In the genomic region with DNA sequence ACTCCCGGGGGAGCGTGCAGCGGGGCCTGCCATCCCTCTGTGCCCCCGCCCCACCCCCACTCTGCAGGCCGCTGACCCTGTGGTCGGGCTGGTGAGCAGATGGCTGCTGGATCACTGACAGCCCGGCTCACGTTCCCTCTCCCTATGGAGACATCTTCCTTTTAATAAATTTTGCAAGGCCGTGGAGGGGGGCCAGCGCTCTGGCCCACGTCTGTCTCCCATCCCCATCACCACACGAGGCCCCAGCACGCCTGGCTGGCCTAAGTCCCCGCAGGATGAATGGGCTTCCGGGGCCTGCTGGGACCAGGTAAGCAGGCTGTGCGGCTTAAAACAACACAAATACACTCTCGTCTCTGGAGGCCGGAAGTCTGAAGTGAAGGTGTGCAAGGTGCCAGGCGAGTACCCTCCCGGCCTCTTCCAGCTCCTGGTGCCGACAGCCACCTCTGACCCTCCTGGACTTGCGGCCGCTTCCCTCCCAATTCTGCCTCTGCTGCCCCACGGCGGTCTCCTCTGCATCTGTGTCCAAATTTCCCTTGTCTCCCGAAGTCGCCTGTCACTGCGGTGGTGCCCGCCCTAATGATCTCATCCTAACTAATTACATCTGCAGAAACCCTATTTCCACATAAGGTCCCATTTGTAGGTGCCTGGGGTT, we compare ENCODE assay signal across 12 cellular contexts. TPM values are rescaled to one million over a fixed set of nuclear protein-coding genes. Genes with fewer than 3 reads are reported as not detected.
DNase-seq lines count a peak whose midpoint lies in the region; ATAC-seq, FAIRE-seq and TF ChIP-seq lines count a peak whose summit lies in the region.
"Had no signal": no experiment of that assay in that cellular context is flagged by ENCODE, and none has a peak within 500 bp of the region (broad histone marks: within the 10 kb centered on the region; RNA-seq: fewer than 3 reads in every experiment).

No MANE protein-coding gene starts in this region.

- H4K20me1 ChIP-seq in SK-N-SH (ENCODE audit: insufficient read depth) (no peaks in the 10 kb centered on the region), HepG2 (ENCODE audit: insufficient read depth, low read length) (no peaks in the 10 kb centered on the region)

- no peak overlapping the region for H3K4me3 ChIP-seq in SK-N-SH (ENCODE audit: low read depth in 2 of 2, low read length in 1 of 2)
- peak overlapping the region; percentile 51 to 68 (median 61) for H3K4me3 ChIP-seq in HepG2 (replicated peaks in 1 of 3; ENCODE audit: insufficient read depth in 1 of 3, low read depth in 2 of 3, low read length in 3 of 3)

- BruUV-seq in HepG2 (replicated peaks; lab: Mats Ljungman, UMichigan) = TSS peak; percentile 77

- no peak for TF ChIP-seq RAD21 in SK-N-SH (IDR thresholded peaks at IDR 0.05; ENCODE audit: low read length)
- TF ChIP-seq RAD21 in HepG2 (CRISPR knock-in tag; IDR thresholded peaks at IDR 0.05) = peak; percentile 37

- no peaks in the 10 kb centered on the region for H3K9me2 ChIP-seq in SK-N-SH

- CTCF ChIA-PET in SK-N-SH (lab: Yijun Ruan, JAX) (no interaction called here), HepG2 (lab: Yijun Ruan, JAX; ENCODE audit: low intra/inter-chr PET ratio, low total read pairs) (interaction anchor here (2.1 kb wide), 1 partner anchor 18 kb away, joined by 9 read pairs; no protein-coding TSS in a partner anchor), HEK293T (lab: Yijun Ruan, JAX) (no interaction called here)

- H3K79me2 ChIP-seq in SK-N-SH (ENCODE audit: insufficient read depth) (no peaks in the 10 kb centered on the region), HepG2 (ENCODE audit: insufficient read depth, low read length) (no peaks in the 10 kb centered on the region)

- H3K27ac Mint-ChIP-seq in type B pancreatic cell = peak overlapping the region; percentile 70
- H3K27ac Mint-ChIP-seq: memory B cell had no signal

- TF ChIP-seq CTCF in SK-N-SH (IDR thresholded peaks at IDR 0.05) (no peak), HepG2 (CRISPR knock-in tag; IDR thresholded peaks at IDR 0.05) (no peak; the same call in 1 of the 2 replicates), type B pancreatic cell (conservative IDR thresholded peaks at IDR 0.05) (peak; percentile 10)

- H3K27me3 ChIP-seq in SK-N-SH (ENCODE audit: insufficient read depth) (no peaks in the 10 kb centered on the region), HepG2 (ENCODE audit: control insufficient read depth in 1 of 2, insufficient read depth in 2 of 2, low read length in 2 of 2) (no peaks in the 10 kb centered on the region)

- H3K4me1 ChIP-seq in SK-N-SH (ENCODE audit: control insufficient read depth in 1 of 2, insufficient read depth in 2 of 2, low read depth in 1 of 2, low read length in 1 of 2) = peaks cover 0 to 15% of the 10 kb centered on the region in 2 experiments; a peak in 1 of 4 replicates
- H3K4me1 ChIP-seq in HepG2 (ENCODE audit: insufficient read depth, low read length) = peaks cover 61% of the 10 kb centered on the region

- no peak; the same call in 2 of the 3 replicates for ATAC-seq in SK-N-SH treated with all-trans-retinoic acid at 6 μM for 48 hours
- ATAC-seq in HepG2 = peak; percentile 63

- peak; percentile 64 for DNase-seq in SK-N-SH
- peak; percentile 52 for DNase-seq in HepG2 (ENCODE audit: low spot score)
- DNase-seq in type B pancreatic cell (ENCODE audit: extremely low spot score, unreplicated experiment) = peak; percentile 70
- DNase-seq in HEK293T (ENCODE audit: extremely low spot score) = no peak
- no peak for DNase-seq in 8988T
- DNase-seq in HCEC 1CT = no peak
- DNase-seq: NK-92 treated with Interleukin-12 subunit alpha and Interleukin-12 subunit beta, amount 100 ng/mL, for 24 hours had no signal

- H3K27me3 Mint-ChIP-seq in type B pancreatic cell = no peaks in the 10 kb centered on the region

- H3K9ac ChIP-seq in SK-N-SH (no peak overlapping the region), HepG2 (ENCODE audit: insufficient read depth, low read depth, low read length) (peak overlapping the region; percentile 68)

- H3K27ac ChIP-seq in SK-N-SH (ENCODE audit: low read depth in 2 of 2, low read length in 1 of 2) (peak overlapping the region in 1 of 2 experiments; percentile 43; a peak in 1 of 4 replicates), cingulate gyrus (ENCODE audit: low read depth, low read length) (peak overlapping the region; percentile 19), HepG2 (ENCODE audit: extremely low read length, insufficient read depth, low read length) (peak overlapping the region; percentile 89)

- FAIRE-seq in HepG2 (lab: Jason Lieb, UNC) = no peak
- FAIRE-seq: GM12892 had no signal

- no peaks in the 10 kb centered on the region for H3K36me3 Mint-ChIP-seq in type B pancreatic cell
- H3K36me3 Mint-ChIP-seq: memory B cell had no signal

- no peaks in the 10 kb centered on the region for H3K9me3 Mint-ChIP-seq in type B pancreatic cell
- H3K9me3 Mint-ChIP-seq: memory B cell had no signal

- no peak overlapping the region for H3K4me2 ChIP-seq in SK-N-SH
- H3K4me2 ChIP-seq in HepG2 (ENCODE audit: low read depth, low read length) = peak overlapping the region; percentile 83

- peak; percentile 27 to 68; a peak in 1 of 4 replicates for TF ChIP-seq POLR2A in HepG2 (IDR thresholded peaks at IDR 0.05; ENCODE audit: insufficient read depth in 1 of 2, low read depth in 2 of 2, low read length in 2 of 2)

- 79% methylated on average over 10 of the region's 29 CpGs for WGBS in SK-N-SH (ENCODE audit: low lambda C conversion rate)
- 4% methylated on average over 18 of the region's 29 CpGs for WGBS in HepG2 (ENCODE audit: low lambda C conversion rate)

- no peak overlapping the region for H2AFZ ChIP-seq in SK-N-SH (ENCODE audit: low read depth)
- H2AFZ ChIP-seq in HepG2 (ENCODE audit: low read length) = no peak overlapping the region

- peaks cover under 1% of the 10 kb centered on the region for H3F3A ChIP-seq in SK-N-SH (replicated peaks; ENCODE audit: insufficient read depth)

- POLR2A ChIA-PET in SK-N-SH (lab: Yijun Ruan, JAX) (no interaction called here), HepG2 (lab: Yijun Ruan, JAX) (interaction anchor here (0.9 to 2.5 kb wide), 6 partner anchors 10 to 239 kb away, joined by 3 to 16 read pairs (median 4); no protein-coding TSS in a partner anchor), HEK293T (lab: Yijun Ruan, JAX) (interaction anchor here (1.0 to 1.4 kb wide), 5 partner anchors 10 to 480 kb away, joined by 3 to 8 read pairs (median 4); partner anchors contain the start of genes ABCA7, CIRBP and CNN2)

- H3K9me3 ChIP-seq in SK-N-SH (no peaks in the 10 kb centered on the region), HepG2 (ENCODE audit: low read length) (no peaks in the 10 kb centered on the region)

- peaks cover 18% of the 10 kb centered on the region for H3K4me1 Mint-ChIP-seq in type B pancreatic cell (ENCODE audit: unreplicated experiment)
- H3K4me1 Mint-ChIP-seq: memory B cell had no signal

- TF ChIP-seq EP300 in SK-N-SH (IDR thresholded peaks at IDR 0.05; ENCODE audit: borderline replicate concordance in 1 of 2, low read depth in 1 of 2, low read length in 1 of 2) = no peak
- no peak for TF ChIP-seq EP300 in HepG2 (IDR thresholded peaks at IDR 0.05; ENCODE audit: low read depth in 2 of 2, low read length in 2 of 2)
- TF ChIP-seq EP300 in HepG2 (CRISPR knock-in tag; IDR thresholded peaks at IDR 0.05; ENCODE audit: borderline replicate concordance) = 0 out of 2 replicates have a peak, but pooled peaks have one; percentile 15

- no peaks in the 10 kb centered on the region for H3K36me3 ChIP-seq in SK-N-SH (replicated peaks in 1 of 2; ENCODE audit: control insufficient read depth in 1 of 2, insufficient read depth in 2 of 2, low read length in 1 of 2)
- no peaks in the 10 kb centered on the region for H3K36me3 ChIP-seq in HepG2 (replicated peaks in 1 of 2; ENCODE audit: control insufficient read depth in 1 of 2, insufficient read depth in 2 of 2, low read length in 2 of 2)

- intact Hi-C loops in HepG2 (cut with micrococcal nuclease; ENCODE audit: unreplicated experiment) = loop anchor here (10.0 kb wide), 1 partner anchor 206 kb away; no protein-coding TSS in a partner anchor

- H3K4me3 Mint-ChIP-seq in type B pancreatic cell = peak overlapping the region; percentile 61
- H3K4me3 Mint-ChIP-seq: memory B cell had no signal

- in situ Hi-C loops in HepG2 (cut with HindIII; ENCODE audit: extremely low pct_ligation_motif_present, low pct_unique_long_range_greater_than_20kb) = no loop called here

RNA-seq across cellular contexts. Expression of gene PTBP1, which starts 8.3 kb away (rescaled TPM):
- polyA plus RNA-seq in SK-N-SH (2012; rRNA removed) (172 and 243 TPM in 2 replicates), HepG2 (2011; rRNA removed) (288 and 314 TPM in 2 replicates)
- polyA plus RNA-seq in SK-N-SH (2012; cell fraction: cytosol; rRNA removed) = 81.4 and 143 TPM in 2 replicates
- polyA plus RNA-seq in SK-N-SH (2012; cell fraction: nucleus; rRNA removed) = 286 and 334 TPM in 2 replicates
- total RNA-seq in HepG2 (2016; rRNA removed; fragmentation: Illumina TruSeq; extraction: Trizol) (188 and 195 TPM in 2 replicates), type B pancreatic cell (ENCODE audit: low replicate concordance) (416 and 496 TPM in 2 replicates)
- total RNA-seq in HepG2 (2016; cell fraction: cytosol; rRNA removed; fragmentation: Illumina TruSeq; extraction: Trizol; ENCODE audit: low read depth) = 49.8 and 51.1 TPM in 2 replicates
- 161 and 198 TPM in 2 replicates for total RNA-seq in HepG2 (2016; cell fraction: insoluble cytoplasmic fraction; rRNA removed; fragmentation: Illumina TruSeq; extraction: Trizol)
- total RNA-seq in HepG2 (2016; cell fraction: membrane; rRNA removed; fragmentation: Illumina TruSeq; extraction: Trizol) = 106 and 109 TPM in 2 replicates
- 117 and 125 TPM in 2 replicates for total RNA-seq in HepG2 (2016; cell fraction: nucleus; rRNA removed; fragmentation: Illumina TruSeq; extraction: Trizol)
- 80.5 and 107 TPM in 2 replicates for polyA plus RNA-seq in HepG2 (2011; cell fraction: cytosol; rRNA removed)
- polyA plus RNA-seq in HepG2 (2011; cell fraction: nucleus; rRNA removed) = 339 and 475 TPM in 2 replicates
- polyA plus RNA-seq in HepG2 (2012) = 291 and 347 TPM in 2 replicates
- polyA plus RNA-seq in HepG2 (2016; cell fraction: cytosol; fragmentation: Illumina TruSeq; extraction: Trizol; ENCODE audit: low read depth) = 51.1 and 55.1 TPM in 2 replicates
- polyA plus RNA-seq in HepG2 (2016; cell fraction: insoluble cytoplasmic fraction; fragmentation: Illumina TruSeq; extraction: Trizol; ENCODE audit: low read depth) = 208 and 235 TPM in 2 replicates
- polyA plus RNA-seq in HepG2 (2016; cell fraction: membrane; fragmentation: Illumina TruSeq; extraction: Trizol; ENCODE audit: low read depth) = 112 TPM in 2 replicates
- polyA plus RNA-seq in HepG2 (2016; cell fraction: nucleus; fragmentation: Illumina TruSeq; extraction: Trizol; ENCODE audit: insufficient read depth, low read depth) = 264 and 280 TPM in 2 replicates
- 302 and 434 TPM in 2 replicates for polyA minus RNA-seq in HepG2 (2011; rRNA and poly(A)+ RNA removed; ENCODE audit: low replicate concordance)
- polyA minus RNA-seq in HepG2 (2011; cell fraction: cytosol; rRNA and poly(A)+ RNA removed) = 155 and 182 TPM in 2 replicates
- 142 and 164 TPM in 2 replicates for polyA minus RNA-seq in HepG2 (2011; cell fraction: nucleus; rRNA and poly(A)+ RNA removed)

RNA-seq across cellular contexts. Expression of gene PLPPR3, which starts 32.8 kb away (rescaled TPM):
- polyA plus RNA-seq in SK-N-SH (2012; rRNA removed) = 1.5 and 1.6 TPM in 2 replicates
- 0.59 and 1.2 TPM in 2 replicates for polyA plus RNA-seq in SK-N-SH (2012; cell fraction: cytosol; rRNA removed)
- polyA plus RNA-seq in SK-N-SH (2012; cell fraction: nucleus; rRNA removed) = 1.8 and 2.1 TPM in 2 replicates
- total RNA-seq in HepG2 (2016; rRNA removed; fragmentation: Illumina TruSeq; extraction: Trizol) = 0.07 TPM in 1 of 2 replicates, not detected in the other
- not detected in 2 replicates for total RNA-seq in HepG2 (2016; cell fraction: cytosol; rRNA removed; fragmentation: Illumina TruSeq; extraction: Trizol; ENCODE audit: low read depth)
- total RNA-seq in HepG2 (2016; cell fraction: insoluble cytoplasmic fraction; rRNA removed; fragmentation: Illumina TruSeq; extraction: Trizol) = 0.09 TPM in 1 of 2 replicates, not detected in the other
- not detected in 2 replicates for total RNA-seq in HepG2 (2016; cell fraction: membrane; rRNA removed; fragmentation: Illumina TruSeq; extraction: Trizol)
- total RNA-seq in HepG2 (2016; cell fraction: nucleus; rRNA removed; fragmentation: Illumina TruSeq; extraction: Trizol) = not detected in 2 replicates
- polyA plus RNA-seq in HepG2 (2011; rRNA removed) = 0.16 and 0.17 TPM in 2 replicates
- 0.14 and 0.19 TPM in 2 replicates for polyA plus RNA-seq in HepG2 (2011; cell fraction: cytosol; rRNA removed)
- polyA plus RNA-seq in HepG2 (2011; cell fraction: nucleus; rRNA removed) = 0.19 and 0.34 TPM in 2 replicates
- 0.27 TPM in 1 of 2 replicates, not detected in the other for polyA plus RNA-seq in HepG2 (2012)
- polyA plus RNA-seq in HepG2 (2016; cell fraction: cytosol; fragmentation: Illumina TruSeq; extraction: Trizol; ENCODE audit: low read depth) = not detected in 2 replicates
- not detected in 2 replicates for polyA plus RNA-seq in HepG2 (2016; cell fraction: insoluble cytoplasmic fraction; fragmentation: Illumina TruSeq; extraction: Trizol; ENCODE audit: low read depth)
- polyA plus RNA-seq in HepG2 (2016; cell fraction: membrane; fragmentation: Illumina TruSeq; extraction: Trizol; ENCODE audit: low read depth) = not detected in 2 replicates
- polyA plus RNA-seq in HepG2 (2016; cell fraction: nucleus; fragmentation: Illumina TruSeq; extraction: Trizol; ENCODE audit: insufficient read depth, low read depth) = not detected in 2 replicates
- polyA minus RNA-seq in HepG2 (2011; rRNA and poly(A)+ RNA removed; ENCODE audit: low replicate concordance) = 0.16 and 0.22 TPM in 2 replicates
- not detected in 2 replicates for polyA minus RNA-seq in HepG2 (2011; cell fraction: cytosol; rRNA and poly(A)+ RNA removed)
- polyA minus RNA-seq in HepG2 (2011; cell fraction: nucleus; rRNA and poly(A)+ RNA removed) = not detected in 2 replicates
- 9.9 and 29.2 TPM in 2 replicates for total RNA-seq in type B pancreatic cell (ENCODE audit: low replicate concordance)

RNA-seq across cellular contexts. Expression of gene MISP, which starts 38.0 kb away (rescaled TPM):
- polyA plus RNA-seq in SK-N-SH (2012; rRNA removed) = 0.03 and 0.08 TPM in 2 replicates
- polyA plus RNA-seq in SK-N-SH (2012; cell fraction: cytosol; rRNA removed) = 0.05 TPM in 2 replicates
- polyA plus RNA-seq in SK-N-SH (2012; cell fraction: nucleus; rRNA removed) = 0.06 TPM in 2 replicates
- total RNA-seq in HepG2 (2016; rRNA removed; fragmentation: Illumina TruSeq; extraction: Trizol) = 1.1 and 1.3 TPM in 2 replicates
- 0.30 and 0.35 TPM in 2 replicates for total RNA-seq in HepG2 (2016; cell fraction: cytosol; rRNA removed; fragmentation: Illumina TruSeq; extraction: Trizol; ENCODE audit: low read depth)
- 0.77 and 1.3 TPM in 2 replicates for total RNA-seq in HepG2 (2016; cell fraction: insoluble cytoplasmic fraction; rRNA removed; fragmentation: Illumina TruSeq; extraction: Trizol)
- 0.77 and 0.96 TPM in 2 replicates for total RNA-seq in HepG2 (2016; cell fraction: membrane; rRNA removed; fragmentation: Illumina TruSeq; extraction: Trizol)
- total RNA-seq in HepG2 (2016; cell fraction: nucleus; rRNA removed; fragmentation: Illumina TruSeq; extraction: Trizol) = 0.78 and 0.99 TPM in 2 replicates
- polyA plus RNA-seq in HepG2 (2011; rRNA removed) = 0.67 and 0.71 TPM in 2 replicates
- polyA plus RNA-seq in HepG2 (2011; cell fraction: cytosol; rRNA removed) = 0.53 and 0.71 TPM in 2 replicates
- polyA plus RNA-seq in HepG2 (2011; cell fraction: nucleus; rRNA removed) = 0.81 and 0.85 TPM in 2 replicates
- polyA plus RNA-seq in HepG2 (2012) = 2.1 and 3.1 TPM in 2 replicates
- polyA plus RNA-seq in HepG2 (2016; cell fraction: cytosol; fragmentation: Illumina TruSeq; extraction: Trizol; ENCODE audit: low read depth) = 0.23 and 0.32 TPM in 2 replicates
- polyA plus RNA-seq in HepG2 (2016; cell fraction: insoluble cytoplasmic fraction; fragmentation: Illumina TruSeq; extraction: Trizol; ENCODE audit: low read depth) = 1.2 and 1.5 TPM in 2 replicates
- 0.40 and 0.79 TPM in 2 replicates for polyA plus RNA-seq in HepG2 (2016; cell fraction: membrane; fragmentation: Illumina TruSeq; extraction: Trizol; ENCODE audit: low read depth)
- polyA plus RNA-seq in HepG2 (2016; cell fraction: nucleus; fragmentation: Illumina TruSeq; extraction: Trizol; ENCODE audit: insufficient read depth, low read depth) = 1.2 and 1.6 TPM in 2 replicates
- polyA minus RNA-seq in HepG2 (2011; rRNA and poly(A)+ RNA removed; ENCODE audit: low replicate concordance) = 1.2 and 37.0 TPM in 2 replicates
- 0.62 and 0.99 TPM in 2 replicates for polyA minus RNA-seq in HepG2 (2011; cell fraction: cytosol; rRNA and poly(A)+ RNA removed)
- 0.37 and 0.39 TPM in 2 replicates for polyA minus RNA-seq in HepG2 (2011; cell fraction: nucleus; rRNA and poly(A)+ RNA removed)
- 9.4 and 20.8 TPM in 2 replicates for total RNA-seq in type B pancreatic cell (ENCODE audit: low replicate concordance)

RNA-seq across cellular contexts. Expression of gene AZU1, which starts 38.7 kb away (rescaled TPM):
- polyA plus RNA-seq in SK-N-SH (2012; rRNA removed) (0.15 TPM in 2 replicates), HepG2 (2011; rRNA removed) (0.08 TPM in 1 of 2 replicates, not detected in the other)
- polyA plus RNA-seq in SK-N-SH (2012; cell fraction: cytosol; rRNA removed) = not detected in 2 replicates
- polyA plus RNA-seq in SK-N-SH (2012; cell fraction: nucleus; rRNA removed) = 2.3 and 2.4 TPM in 2 replicates
- total RNA-seq in HepG2 (2016; rRNA removed; fragmentation: Illumina TruSeq; extraction: Trizol) (not detected in 2 replicates), type B pancreatic cell (ENCODE audit: low replicate concordance) (0.41 TPM in 1 of 2 replicates, not detected in the other)
- not detected in 2 replicates for total RNA-seq in HepG2 (2016; cell fraction: cytosol; rRNA removed; fragmentation: Illumina TruSeq; extraction: Trizol; ENCODE audit: low read depth)
- total RNA-seq in HepG2 (2016; cell fraction: insoluble cytoplasmic fraction; rRNA removed; fragmentation: Illumina TruSeq; extraction: Trizol) = not detected in 2 replicates
- total RNA-seq in HepG2 (2016; cell fraction: membrane; rRNA removed; fragmentation: Illumina TruSeq; extraction: Trizol) = not detected in 2 replicates
- total RNA-seq in HepG2 (2016; cell fraction: nucleus; rRNA removed; fragmentation: Illumina TruSeq; extraction: Trizol) = not detected in 2 replicates
- polyA plus RNA-seq in HepG2 (2011; cell fraction: cytosol; rRNA removed) = not detected in 2 replicates
- not detected in 2 replicates for polyA plus RNA-seq in HepG2 (2011; cell fraction: nucleus; rRNA removed)
- polyA plus RNA-seq in HepG2 (2012) = not detected in 2 replicates
- polyA plus RNA-seq in HepG2 (2016; cell fraction: cytosol; fragmentation: Illumina TruSeq; extraction: Trizol; ENCODE audit: low read depth) = not detected in 2 replicates
- not detected in 2 replicates for polyA plus RNA-seq in HepG2 (2016; cell fraction: insoluble cytoplasmic fraction; fragmentation: Illumina TruSeq; extraction: Trizol; ENCODE audit: low read depth)
- not detected in 2 replicates for polyA plus RNA-seq in HepG2 (2016; cell fraction: membrane; fragmentation: Illumina TruSeq; extraction: Trizol; ENCODE audit: low read depth)
- polyA plus RNA-seq in HepG2 (2016; cell fraction: nucleus; fragmentation: Illumina TruSeq; extraction: Trizol; ENCODE audit: insufficient read depth, low read depth) = not detected in 2 replicates
- polyA minus RNA-seq in HepG2 (2011; rRNA and poly(A)+ RNA removed; ENCODE audit: low replicate concordance) = not detected in 2 replicates
- polyA minus RNA-seq in HepG2 (2011; cell fraction: cytosol; rRNA and poly(A)+ RNA removed) = not detected in 2 replicates
- not detected in 2 replicates for polyA minus RNA-seq in HepG2 (2011; cell fraction: nucleus; rRNA and poly(A)+ RNA removed)

RNA-seq across cellular contexts. Expression of gene PRTN3, which starts 51.9 kb away (rescaled TPM):
- polyA plus RNA-seq in SK-N-SH (2012; rRNA removed) = not detected in 2 replicates
- not detected in 2 replicates for polyA plus RNA-seq in SK-N-SH (2012; cell fraction: cytosol; rRNA removed)
- polyA plus RNA-seq in SK-N-SH (2012; cell fraction: nucleus; rRNA removed) = not detected in 2 replicates
- not detected in 2 replicates for total RNA-seq in HepG2 (2016; rRNA removed; fragmentation: Illumina TruSeq; extraction: Trizol)
- total RNA-seq in HepG2 (2016; cell fraction: cytosol; rRNA removed; fragmentation: Illumina TruSeq; extraction: Trizol; ENCODE audit: low read depth) = not detected in 2 replicates
- total RNA-seq in HepG2 (2016; cell fraction: insoluble cytoplasmic fraction; rRNA removed; fragmentation: Illumina TruSeq; extraction: Trizol) = not detected in 2 replicates
- not detected in 2 replicates for total RNA-seq in HepG2 (2016; cell fraction: membrane; rRNA removed; fragmentation: Illumina TruSeq; extraction: Trizol)
- not detected in 2 replicates for total RNA-seq in HepG2 (2016; cell fraction: nucleus; rRNA removed; fragmentation: Illumina TruSeq; extraction: Trizol)
- polyA plus RNA-seq in HepG2 (2011; rRNA removed) = 0.10 TPM in 1 of 2 replicates, not detected in the other
- polyA plus RNA-seq in HepG2 (2011; cell fraction: cytosol; rRNA removed) = 0.17 TPM in 1 of 2 replicates, not detected in the other
- polyA plus RNA-seq in HepG2 (2011; cell fraction: nucleus; rRNA removed) = 0.14 and 0.16 TPM in 2 replicates
- polyA plus RNA-seq in HepG2 (2012) = not detected in 2 replicates
- polyA plus RNA-seq in HepG2 (2016; cell fraction: cytosol; fragmentation: Illumina TruSeq; extraction: Trizol; ENCODE audit: low read depth) = not detected in 2 replicates
- not detected in 2 replicates for polyA plus RNA-seq in HepG2 (2016; cell fraction: insoluble cytoplasmic fraction; fragmentation: Illumina TruSeq; extraction: Trizol; ENCODE audit: low read depth)
- polyA plus RNA-seq in HepG2 (2016; cell fraction: membrane; fragmentation: Illumina TruSeq; extraction: Trizol; ENCODE audit: low read depth) = not detected in 2 replicates
- polyA plus RNA-seq in HepG2 (2016; cell fraction: nucleus; fragmentation: Illumina TruSeq; extraction: Trizol; ENCODE audit: insufficient read depth, low read depth) = not detected in 2 replicates
- polyA minus RNA-seq in HepG2 (2011; rRNA and poly(A)+ RNA removed; ENCODE audit: low replicate concordance) = 0.14 TPM in 1 of 2 replicates, not detected in the other
- polyA minus RNA-seq in HepG2 (2011; cell fraction: cytosol; rRNA and poly(A)+ RNA removed) = not detected in 2 replicates
- polyA minus RNA-seq in HepG2 (2011; cell fraction: nucleus; rRNA and poly(A)+ RNA removed) = not detected in 2 replicates
- 0.45 TPM in 1 of 2 replicates, not detected in the other for total RNA-seq in type B pancreatic cell (ENCODE audit: low replicate concordance)
- polyA plus RNA-seq: AG04450 had no signal

Comparison
In these comparisons a context has a peak if more than half of its experiments do, and no peak if none do; other contexts are left out.
1. DNase-seq: peak in SK-N-SH (single experiment), HepG2 (single experiment) and type B pancreatic cell (single experiment); none in HEK293T (single experiment), 8988T (single experiment) and HCEC 1CT (single experiment).
2. H3K4me3 ChIP-seq: peak in HepG2 (3 of 3); none in SK-N-SH (0 of 2).
3. RNA of gene PLPPR3, which starts 32.8 kb away (total RNA-seq): 9.9 to 29.2 TPM in type B pancreatic cell; 0.07 to 0.09 TPM in HepG2; every median in the first group is over 10 times any median in the second.
4. Of the 25 proteins assayed by ChIP-seq in both HepG2 and SK-N-SH: peak only in HepG2: ELF1, GABPA, MAX, MXI1, RAD21, RXRA and 1 more; only in SK-N-SH: none; in both: none; in neither: 17; mixed calls (peak in some experiments, not most) for 1.